Comparison of ENCODE assay signal across 8 cellular contexts in the genomic region with DNA sequence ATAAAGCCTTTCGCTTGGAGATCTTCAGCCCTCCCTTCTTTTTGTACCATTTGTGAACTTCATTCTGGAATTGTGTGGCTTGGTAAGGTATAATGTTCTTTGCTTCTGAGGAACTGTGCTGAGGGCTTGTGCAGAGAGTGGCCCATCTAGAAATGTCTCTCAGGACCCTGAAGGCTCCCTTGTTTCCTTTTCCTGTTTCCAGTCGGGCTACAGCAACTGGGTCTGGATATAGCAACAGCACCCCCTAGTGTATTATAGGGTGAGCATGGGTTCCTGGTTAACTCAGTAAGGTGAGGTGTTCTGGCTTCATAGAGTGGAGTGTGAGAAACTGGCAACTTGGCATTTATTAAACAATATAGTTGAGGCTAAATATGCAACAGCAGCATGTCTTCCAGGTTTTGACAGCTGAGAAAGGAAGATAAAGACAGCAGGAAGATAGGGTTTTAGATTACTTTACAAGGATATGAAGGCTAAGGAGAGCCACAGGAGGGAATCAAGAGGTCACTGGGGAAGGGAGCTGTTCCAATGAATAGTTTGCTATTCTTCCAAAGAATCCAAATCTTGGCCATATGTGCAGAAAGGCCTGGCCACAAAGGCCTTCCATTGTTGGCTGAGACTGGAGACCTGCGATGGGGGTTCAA. TPM values are rescaled to one million over a fixed set of nuclear protein-coding genes. Genes with fewer than 3 reads are reported as not detected.
DNase-seq lines count a peak whose midpoint lies in the region; ATAC-seq, FAIRE-seq and TF ChIP-seq lines count a peak whose summit lies in the region.

No MANE protein-coding gene starts in this region.

- POLR2A ChIA-PET in AG04449 (lab: Yijun Ruan, JAX), result no interaction called here

- no peaks in the 10 kb centered on the region for H3K36me3 ChIP-seq in mammary epithelial cell (ENCODE audit: insufficient read depth, low read length)

- dilution Hi-C loops in mammary epithelial cell (cut with HindIII; ENCODE audit: low sequenced_read_pairs), result no loop called here

- no peaks in the 10 kb centered on the region for H3K79me2 ChIP-seq in mammary epithelial cell (ENCODE audit: insufficient read depth, low read length)

- H2AFZ ChIP-seq in mammary epithelial cell (ENCODE audit: low read depth, low read length), result peak overlapping the region; percentile 69

- H3K4me3 ChIP-seq in AG04449 (ENCODE audit: low read depth, low read length) (no peak overlapping the region), mammary epithelial cell (replicated peaks in 1 of 3; ENCODE audit: insufficient read depth in 1 of 3, low read depth in 2 of 3, low read length in 3 of 3) (no peak overlapping the region)

- WGBS in mammary epithelial cell (ENCODE audit: low coverage, missing lambda C conversion rate), result 36% methylated on average over 3 of the region's 3 CpGs

- no peak overlapping the region for H3K9ac ChIP-seq in mammary epithelial cell (ENCODE audit: insufficient read depth, low read length)

- no peaks in the 10 kb centered on the region for H3K27me3 ChIP-seq in mammary epithelial cell (ENCODE audit: insufficient read depth, low read length)

- H3K4me1 ChIP-seq in mammary epithelial cell (ENCODE audit: insufficient read depth, low read length), result peaks cover 11% of the 10 kb centered on the region

- TF ChIP-seq POLR2A in GM18505 (IDR thresholded peaks at IDR 0.05; ENCODE audit: borderline replicate concordance, extremely low read depth, insufficient read depth, insufficient read length), result no peak

- no peak for DNase-seq in AG04449 (ENCODE audit: low read depth, low spot score)
- DNase-seq in NCI-H187 treated with DMSO at 0.1 percent for 48 hours (lab: John Stamatoyannopoulos, UW), result peak; percentile 61
- peak in 4 of 5 donors; percentile 12 to 62 (median 38) for DNase-seq in T-helper 1 cell
- DNase-seq in mammary epithelial cell, result peak; percentile 56
- peak; percentile 18 to 41 for DNase-seq in stimulated activated CD4-positive, alpha-beta T cell treated with anti-CD3 and anti-CD28 coated beads, Interleukin-15, amount 100 ng/mL, for 48 hours (ENCODE audit: low read depth in 2 of 2)

- H4K20me1 ChIP-seq in mammary epithelial cell (ENCODE audit: insufficient read depth, low read length), result no peaks in the 10 kb centered on the region

- in situ Hi-C loops in mammary epithelial cell (cut with MboI; ENCODE audit: low sequenced_read_pairs in 2 of 2), result loop anchor here (10.0 to 25.0 kb wide), 4 partner anchors 123 to 740 kb away; no protein-coding TSS in a partner anchor

- no TSS peak for BruUV-seq in mammary epithelial cell (replicated peaks; lab: Mats Ljungman, UMichigan)

- peak; percentile 51 for FAIRE-seq in islet of Langerhans (lab: Jason Lieb, UNC)

- ATAC-seq in GM18505 (IDR thresholded peaks at IDR 0.05; ENCODE audit: unreplicated experiment) (peak; percentile 73), HG03025 (IDR thresholded peaks at IDR 0.05; ENCODE audit: low FRiP score, unreplicated experiment) (peak; percentile 71)

- CTCF ChIA-PET in AG04449 (lab: Yijun Ruan, JAX) (interaction anchor here (0.6 to 6.5 kb wide), 47 partner anchors 9 to 874 kb away, joined by 3 to 236 read pairs (median 4); a partner anchor contains a TSS), mammary epithelial cell (lab: Charles Lee; ENCODE audit: low non-redundant PET) (interaction anchor here (0.6 to 0.9 kb wide), 2 partner anchors 176 to 339 kb away, joined by 7 to 8 read pairs; no protein-coding TSS in a partner anchor)

- intact Hi-C loops in mammary epithelial cell (cut with micrococcal nuclease), result loop anchor here (1.0 to 5.0 kb wide), 6 partner anchors 50 to 742 kb away; a partner anchor contains a TSS

- no peaks in the 10 kb centered on the region for H3K9me3 ChIP-seq in mammary epithelial cell (replicated peaks; ENCODE audit: insufficient read depth, low read length)

- no peak overlapping the region for H3K27ac ChIP-seq in mammary epithelial cell (ENCODE audit: insufficient read depth, low read depth, low read length)

- no peak overlapping the region for H3K4me2 ChIP-seq in mammary epithelial cell (ENCODE audit: insufficient read depth, low read depth, low read length)

- TF ChIP-seq CTCF in AG04449 (IDR thresholded peaks at IDR 0.05; ENCODE audit: insufficient read depth, low read length, missing control alignments), result peak; percentile 74
- TF ChIP-seq CTCF in mammary epithelial cell (conservative IDR thresholded peaks at IDR 0.05 in 1 of 2, IDR thresholded peaks at IDR 0.05 in 1 of 2; ENCODE audit: extremely low read depth in 1 of 2, insufficient read depth in 1 of 2, low read depth in 1 of 2, low read length in 2 of 2), result peak; percentile 90 to 95

RNA-seq across cellular contexts. Expression of a gene that starts 49.1 kb away (rescaled TPM):
- not detected for total RNA-seq in mammary epithelial cell
- polyA plus RNA-seq in mammary epithelial cell, result not detected
- polyA minus RNA-seq in mammary epithelial cell, result not detected

RNA-seq across cellular contexts. Expression of a gene that starts 50.3 kb away (rescaled TPM):
- total RNA-seq in mammary epithelial cell, result not detected
- not detected for polyA plus RNA-seq in mammary epithelial cell
- not detected for polyA minus RNA-seq in mammary epithelial cell
